In the genomic region with DNA sequence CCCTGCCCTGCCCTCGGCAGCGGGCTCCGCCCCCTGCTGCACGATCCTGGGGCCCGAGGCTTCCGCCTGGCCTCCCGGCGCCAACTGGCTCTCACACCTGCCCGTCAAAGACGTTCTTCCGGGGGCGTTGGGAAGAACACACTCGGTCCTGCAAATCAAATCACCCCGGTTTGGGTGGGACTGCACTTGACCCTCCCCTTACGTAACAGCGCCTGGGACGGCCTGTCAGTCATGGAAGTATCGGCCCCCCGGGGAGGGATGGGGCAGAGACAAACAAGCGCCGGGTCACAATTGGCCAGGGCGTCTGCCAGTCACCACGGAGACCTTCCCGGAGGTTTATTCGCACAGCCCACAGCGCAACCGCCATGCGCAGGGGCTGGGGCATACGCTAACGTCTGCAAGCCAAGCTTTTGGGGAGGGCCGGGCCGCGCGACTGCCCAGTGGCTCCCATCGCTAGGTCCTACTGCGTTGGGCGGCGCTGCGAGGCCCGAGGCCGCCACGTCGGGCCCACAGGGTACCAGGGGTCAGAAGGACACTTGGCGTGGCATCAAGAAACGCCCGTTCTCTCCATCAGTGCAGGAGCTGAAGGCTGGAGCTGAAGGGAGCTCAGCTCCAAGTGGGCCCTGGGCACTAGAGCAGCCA, we compare ENCODE assay signal across 8 cellular contexts. TPM values are rescaled to one million over a fixed set of nuclear protein-coding genes. Genes with fewer than 3 reads are reported as not detected.
DNase-seq lines count a peak whose midpoint lies in the region; ATAC-seq and TF ChIP-seq lines count a peak whose summit lies in the region.

No MANE protein-coding gene starts in this region.

- CTCF ChIA-PET in activated CD4-positive, alpha-beta T cell treated with anti-CD3 and anti-CD28 coated beads, Interleukin-2, amount 10 ng/mL, durations not matched to agents 7 days and 5 days (lab: Charles Lee) = interaction anchor here (1.0 to 1.6 kb wide), 5 partner anchors 14 to 46 kb away, joined by 3 to 6 read pairs (median 3); no protein-coding TSS in a partner anchor

- H3K27ac ChIP-seq in coronary artery = peak overlapping the region; percentile 93 to 96

- intact Hi-C loops in left colon (cut with DNase I, micrococcal nuclease) = no loop called here

- TF ChIP-seq CTCF in coronary artery (IDR thresholded peaks at IDR 0.05) = no peak

- peaks cover 2% of the 10 kb centered on the region for H3K9me3 Mint-ChIP-seq in activated CD4-positive, alpha-beta T cell treated with anti-CD3 and anti-CD28 coated beads, Interleukin-2, amount 10 ng/mL, durations not matched to agents 7 days and 5 days

- peak overlapping the region; percentile 100 for H3K4me3 ChIP-seq in coronary artery

- H3K36me3 Mint-ChIP-seq in activated CD4-positive, alpha-beta T cell treated with anti-CD3 and anti-CD28 coated beads, Interleukin-2, amount 10 ng/mL, durations not matched to agents 7 days and 5 days (ENCODE audit: low read depth) = peaks cover 25% of the 10 kb centered on the region

- POLR2A ChIA-PET in activated CD4-positive, alpha-beta T cell treated with anti-CD3 and anti-CD28 coated beads, Interleukin-2, amount 10 ng/mL, durations not matched to agents 7 days and 5 days (lab: Charles Lee) = interaction anchor here (0.7 to 1.2 kb wide), 2 partner anchors 49 to 68 kb away, joined by 3 to 4 read pairs; no protein-coding TSS in a partner anchor

- DNase-seq in C1 segment of cervical spinal cord (lab: John Stamatoyannopoulos, UW) (peak; percentile 93 to 100 (median 100)), NCI-H526 treated with DMSO at 0.1 percent for 48 hours (lab: John Stamatoyannopoulos, UW) (peak; percentile 94), coronary artery (ENCODE audit: low spot score) (peak; percentile 100), left colon (peak; percentile 99 to 100)
- peak; percentile 100 for DNase-seq in activated CD4-positive, alpha-beta T cell treated with anti-CD3 and anti-CD28 coated beads, Interleukin-2, amount 10 ng/mL, durations not matched to agents 7 days and 5 days
- peak; percentile 98 to 99 for DNase-seq in stimulated activated CD4-positive, alpha-beta T cell treated with anti-CD3 and anti-CD28 coated beads, Interleukin-1b, Interleukin-23, amount 100 ng/mL, for 4 hours (ENCODE audit: low read depth in 2 of 2)

- H3K27ac Mint-ChIP-seq in activated CD4-positive, alpha-beta T cell treated with anti-CD3 and anti-CD28 coated beads, Interleukin-2, amount 10 ng/mL, durations not matched to agents 7 days and 5 days = peak overlapping the region; percentile 93

- H3K4me3 Mint-ChIP-seq in activated CD4-positive, alpha-beta T cell treated with anti-CD3 and anti-CD28 coated beads, Interleukin-2, amount 10 ng/mL, durations not matched to agents 7 days and 5 days = peak overlapping the region; percentile 87

- peak; percentile 90 for ATAC-seq in GM19351 (IDR thresholded peaks at IDR 0.05; ENCODE audit: unreplicated experiment)
- ATAC-seq in HG03520 (IDR thresholded peaks at IDR 0.05; ENCODE audit: unreplicated experiment) = peak; percentile 95
- ATAC-seq in left colon = peak; percentile 84

- peaks cover 47% of the 10 kb centered on the region for H3K4me1 Mint-ChIP-seq in activated CD4-positive, alpha-beta T cell treated with anti-CD3 and anti-CD28 coated beads, Interleukin-2, amount 10 ng/mL, durations not matched to agents 7 days and 5 days

- no peaks in the 10 kb centered on the region for H3K27me3 Mint-ChIP-seq in activated CD4-positive, alpha-beta T cell treated with anti-CD3 and anti-CD28 coated beads, Interleukin-2, amount 10 ng/mL, durations not matched to agents 7 days and 5 days

RNA-seq across cellular contexts. Expression of a gene that starts 0.4 kb away (rescaled TPM):
- total RNA-seq in activated CD4-positive, alpha-beta T cell treated with anti-CD3 and anti-CD28 coated beads, Interleukin-2, amount 10 ng/mL, durations not matched to agents 7 days and 5 days = 10 to 100 TPM; 57.9 to 61.3 TPM
- 10 to 100 TPM; 29.4 to 32.7 TPM for total RNA-seq in left colon

Comparison
In these comparisons a context has a peak if more than half of its experiments do, and no peak if none do; other contexts are left out.
1. Peak in every context shown above with its lines: DNase-seq, ATAC-seq, H3K4me3 ChIP-seq and H3K27ac ChIP-seq.